In genomic region chr12:10301103-10301502, GRCh38 we compare ENCODE assay signal across 16 cellular contexts. TPM values are rescaled to one million over a fixed set of nuclear protein-coding genes. Genes with fewer than 3 reads are reported as not detected.
DNase-seq lines count a peak whose midpoint lies in the region; ATAC-seq and TF ChIP-seq lines count a peak whose summit lies in the region.
"Had no signal": no experiment of that assay in that cellular context is flagged by ENCODE, and none has a peak within 500 bp of the region (broad histone marks: within the 10 kb centered on the region; RNA-seq: fewer than 3 reads in every experiment).

No MANE protein-coding gene starts in this region.

- intact Hi-C loops in activated CD8-positive, alpha-beta T cell treated with anti-CD3 and anti-CD28 coated beads for 36 hours (cut with micrococcal nuclease): loop anchor here (5.0 kb wide), 1 partner anchor 54 kb away; no protein-coding TSS in a partner anchor
- intact Hi-C loops in CD4-positive, alpha-beta T cell (cut with DNase I, micrococcal nuclease): no loop called here

- TF ChIP-seq CTCF in activated CD8-positive, alpha-beta T cell treated with anti-CD3 and anti-CD28 coated beads for 36 hours (IDR thresholded peaks at IDR 0.05): no peak
- TF ChIP-seq CTCF in choroid plexus epithelial cell (conservative IDR thresholded peaks at IDR 0.05; ENCODE audit: low read depth, low read length): no peak
- no peak for TF ChIP-seq CTCF in CD4-positive, alpha-beta T cell (IDR thresholded peaks at IDR 0.05)

- no peak overlapping the region for H3K27ac ChIP-seq in CD4-positive, alpha-beta T cell (ENCODE audit: low read depth, low read length)

- peaks cover 9% of the 10 kb centered on the region for H3K36me3 Mint-ChIP-seq in activated CD8-positive, alpha-beta T cell treated with anti-CD3 and anti-CD28 coated beads for 36 hours (ENCODE audit: low read depth)
- H3K36me3 Mint-ChIP-seq in CD4-positive, alpha-beta T cell (ENCODE audit: low read depth): no peaks in the 10 kb centered on the region
- H3K36me3 Mint-ChIP-seq: IgD-negative memory B cell had no signal

- peaks cover 14% of the 10 kb centered on the region for H3K9me3 Mint-ChIP-seq in activated CD8-positive, alpha-beta T cell treated with anti-CD3 and anti-CD28 coated beads for 36 hours
- no peaks in the 10 kb centered on the region for H3K9me3 Mint-ChIP-seq in CD4-positive, alpha-beta T cell

- H3K4me1 Mint-ChIP-seq in activated CD8-positive, alpha-beta T cell treated with anti-CD3 and anti-CD28 coated beads for 36 hours (ENCODE audit: low read depth): peaks cover 65% of the 10 kb centered on the region
- H3K4me1 Mint-ChIP-seq in CD4-positive, alpha-beta T cell (ENCODE audit: low read depth): no peaks in the 10 kb centered on the region

- peak; percentile 28 for ATAC-seq in activated CD8-positive, alpha-beta T cell treated with anti-CD3 and anti-CD28 coated beads for 36 hours
- no peak for ATAC-seq in CD4-positive, alpha-beta T cell (ENCODE audit: poor library complexity)
- ATAC-seq in HG03378 (IDR thresholded peaks at IDR 0.05; ENCODE audit: unreplicated experiment): no peak
- ATAC-seq: GM23338; left ventricle myocardium superior; naive thymus-derived CD4-positive, alpha-beta T cell had no signal

- H3K27me3 ChIP-seq in CD4-positive, alpha-beta T cell (ENCODE audit: control insufficient read depth, insufficient read depth, low read length): no peaks in the 10 kb centered on the region

- CTCF ChIA-PET in activated CD8-positive, alpha-beta T cell treated with anti-CD3 and anti-CD28 coated beads for 36 hours (lab: Charles Lee): interaction anchor here (1.2 to 1.3 kb wide), 2 partner anchors 27 to 37 kb away, joined by 3 read pairs; no protein-coding TSS in a partner anchor
- CTCF ChIA-PET in CD4-positive, alpha-beta T cell (lab: Charles Lee): no interaction called here

- no peaks in the 10 kb centered on the region for H3K27me3 Mint-ChIP-seq in activated CD8-positive, alpha-beta T cell treated with anti-CD3 and anti-CD28 coated beads for 36 hours
- no peaks in the 10 kb centered on the region for H3K27me3 Mint-ChIP-seq in CD4-positive, alpha-beta T cell

- H3K4me3 Mint-ChIP-seq in activated CD8-positive, alpha-beta T cell treated with anti-CD3 and anti-CD28 coated beads for 36 hours: no peak overlapping the region
- H3K4me3 Mint-ChIP-seq in CD4-positive, alpha-beta T cell: no peak overlapping the region
- H3K4me3 Mint-ChIP-seq: GM23338; IgD-negative memory B cell; naive thymus-derived CD4-positive, alpha-beta T cell had no signal

- peak; percentile 49 to 64 for DNase-seq in activated CD4-positive, alpha-beta T cell treated with anti-CD3 and anti-CD28 coated beads, Interleukin-2, amount 50 U/mL, for 48 hours
- no peak for DNase-seq in activated CD4-positive, alpha-beta T cell treated with anti-CD3 and anti-CD28 coated beads for 1 hour
- DNase-seq in activated CD8-positive, alpha-beta T cell treated with anti-CD3 and anti-CD28 coated beads for 36 hours: peak; percentile 61
- DNase-seq in choroid plexus epithelial cell (ENCODE audit: low read depth) (peak; percentile 59), superior temporal gyrus (ENCODE audit: extremely low spot score) (no peak)
- DNase-seq in stimulated activated CD8-positive, alpha-beta memory T cell treated with anti-CD3 and anti-CD28 coated beads, Interleukin-4, amount 100 ng/mL, for 24 hours (ENCODE audit: low read depth): peak; percentile 41
- DNase-seq in CD4-positive, alpha-beta T cell: no peak
- DNase-seq: activated naive CD4-positive, alpha-beta T cell treated with anti-CD3 and anti-CD28 coated beads, Interleukin-2, amount 50 U/mL, for 16 hours; hypothalamus; left ventricle myocardium superior; naive thymus-derived CD4-positive, alpha-beta T cell; NCI-H1092 treated with DMSO at 0.1 percent for 48 hours; NCI-H2227 treated with DMSO at 0.1 percent for 48 hours had no signal

- POLR2A ChIA-PET in activated CD8-positive, alpha-beta T cell treated with anti-CD3 and anti-CD28 coated beads for 36 hours (lab: Charles Lee): interaction anchor here (0.7 to 1.0 kb wide), 2 partner anchors 57 to 64 kb away, joined by 3 read pairs; no protein-coding TSS in a partner anchor
- POLR2A ChIA-PET in CD4-positive, alpha-beta T cell (lab: Charles Lee): no interaction called here

- H3K27ac Mint-ChIP-seq in activated CD8-positive, alpha-beta T cell treated with anti-CD3 and anti-CD28 coated beads for 36 hours: peak overlapping the region; percentile 59
- no peak overlapping the region for H3K27ac Mint-ChIP-seq in CD4-positive, alpha-beta T cell
- H3K27ac Mint-ChIP-seq: GM23338; naive thymus-derived CD4-positive, alpha-beta T cell had no signal

- no peaks in the 10 kb centered on the region for H3K9me3 ChIP-seq in CD4-positive, alpha-beta T cell (ENCODE audit: control insufficient read depth, low read length)

- no peak overlapping the region for H3K4me3 ChIP-seq in choroid plexus epithelial cell (ENCODE audit: low read depth, low read length)
- H3K4me3 ChIP-seq: GM23338 had no signal

RNA-seq across cellular contexts. Expression of gene KLRD1, which starts 6.6 kb away (rescaled TPM):
- total RNA-seq in activated CD8-positive, alpha-beta T cell treated with anti-CD3 and anti-CD28 coated beads for 36 hours: 10 to 100 TPM in 1 of 2 experiments, 1 to 10 TPM in 1; 6.9 to 10.8 TPM
- 1 to 10 TPM in 1 of 2 experiments, under 1 TPM in 1; 0.87 to 1.0 TPM for total RNA-seq in CD4-positive, alpha-beta T cell

Comparison
In these comparisons a context has a peak if more than half of its experiments do, and no peak if none do; other contexts are left out.
1. DNase-seq: peak in activated CD4-positive, alpha-beta T cell treated with anti-CD3 and anti-CD28 coated beads, Interleukin-2, amount 50 U/mL, for 48 hours (2 of 2), activated CD8-positive, alpha-beta T cell treated with anti-CD3 and anti-CD28 coated beads for 36 hours (single experiment), choroid plexus epithelial cell (single experiment) and stimulated activated CD8-positive, alpha-beta memory T cell treated with anti-CD3 and anti-CD28 coated beads, Interleukin-4, amount 100 ng/mL, for 24 hours (single experiment); none in activated CD4-positive, alpha-beta T cell treated with anti-CD3 and anti-CD28 coated beads for 1 hour (single experiment), CD4-positive, alpha-beta T cell (0 of 10) and superior temporal gyrus (single experiment).